In genomic region chr4:119525771-119526712, GRCh38 we compare ENCODE assay signal across 17 cellular contexts.
DNase-seq lines count a peak whose midpoint lies in the region; TF ChIP-seq lines count a peak whose summit lies in the region.
"Had no signal": no experiment of that assay in that cellular context is flagged by ENCODE, and none has a peak within 500 bp of the region (broad histone marks: within the 10 kb centered on the region; RNA-seq: fewer than 3 reads in every experiment).

No MANE protein-coding gene starts in this region.

- H3K9ac ChIP-seq in rectal smooth muscle tissue (ENCODE audit: low read length), result no peak overlapping the region

- no peaks in the 10 kb centered on the region for H3K9me3 ChIP-seq in SJSA1 (replicated peaks)
- H3K9me3 ChIP-seq: BE2C, MG63 had no signal

- H3K27ac ChIP-seq in SJSA1 (peak overlapping the region; percentile 98), rectal smooth muscle tissue (ENCODE audit: low read depth, low read length) (peak overlapping the region; percentile 52)

- TF ChIP-seq CTCF in AG10803 (conservative IDR thresholded peaks at IDR 0.05; ENCODE audit: low read length) (no peak), fibroblast of the aortic adventitia (IDR thresholded peaks at IDR 0.05; ENCODE audit: insufficient read depth, low read length) (no peak)

- DNase-seq in AG10803 (ENCODE audit: low read depth) (peak; percentile 25), SJSA1 (ENCODE audit: low read depth in 1 of 2, low spot score in 2 of 2) (peak in 1 of 2 experiments; percentile 18), fibroblast of the aortic adventitia (ENCODE audit: low read depth) (peak; percentile 52), NCI-H1417 treated with DMSO at 0.1 percent for 48 hours (lab: John Stamatoyannopoulos, UW) (no peak), OCI-M2 (lab: John Stamatoyannopoulos, UW; ENCODE audit: unreplicated experiment) (no peak), HK-2 (ENCODE audit: unreplicated experiment) (no peak)
- no peak for DNase-seq in activated CD8-positive, alpha-beta memory T cell treated with anti-CD3 and anti-CD28 coated beads for 24 hours
- DNase-seq: activated CD8-positive, alpha-beta memory T cell treated with anti-CD3 and anti-CD28 coated beads, Interleukin-2, amount 10 ng/mL, durations not matched to agents 7 days and 5 days; activated naive CD4-positive, alpha-beta T cell treated with anti-CD3 and anti-CD28 coated beads for 36 hours; BE2C; caudate nucleus; DMS153; hippocampal formation; NCI-H2081 treated with DMSO at 0.1 percent for 48 hours; NCI-H82 had no signal

- peaks cover 58% of the 10 kb centered on the region for H3K4me1 ChIP-seq in SJSA1 (replicated peaks)
- H3K4me1 ChIP-seq in rectal smooth muscle tissue (ENCODE audit: control insufficient read depth, insufficient read depth, low read length), result peaks cover 26% of the 10 kb centered on the region
- H3K4me1 ChIP-seq: BE2C had no signal

- no peak overlapping the region for H3K4me3 ChIP-seq in AG10803 (ENCODE audit: low read length)
- no peak overlapping the region for H3K4me3 ChIP-seq in SJSA1
- no peak overlapping the region for H3K4me3 ChIP-seq in fibroblast of the aortic adventitia (ENCODE audit: low read depth, low read length)
- no peak overlapping the region for H3K4me3 ChIP-seq in rectal smooth muscle tissue (ENCODE audit: low read length)
- H3K4me3 ChIP-seq: MG63 had no signal

- peaks cover 45% of the 10 kb centered on the region for H3K36me3 ChIP-seq in SJSA1
- no peaks in the 10 kb centered on the region for H3K36me3 ChIP-seq in rectal smooth muscle tissue (ENCODE audit: control insufficient read depth, insufficient read depth, low read length)
- H3K36me3 ChIP-seq: BE2C had no signal

- no peaks in the 10 kb centered on the region for H3K27me3 ChIP-seq in SJSA1 (replicated peaks)
- H3K27me3 ChIP-seq in rectal smooth muscle tissue (ENCODE audit: control insufficient read depth, insufficient read depth, low read length), result no peaks in the 10 kb centered on the region
- H3K27me3 ChIP-seq: BE2C, MG63 had no signal

Comparison
In these comparisons a context has a peak if more than half of its experiments do, and no peak if none do; other contexts are left out.
1. DNase-seq: peak in AG10803 (single experiment) and fibroblast of the aortic adventitia (single experiment); none in NCI-H1417 treated with DMSO at 0.1 percent for 48 hours (single experiment), OCI-M2 (single experiment), activated CD8-positive, alpha-beta memory T cell treated with anti-CD3 and anti-CD28 coated beads for 24 hours (single experiment) and HK-2 (single experiment).